2 cellular contexts compared by ENCODE assay signal in genomic region chr16:84511821-84512220, GRCh38.
TF ChIP-seq lines count a peak whose summit lies in the region.

No MANE protein-coding gene starts in this region.

TF ChIP-seq in HepG2, 621 proteins besides CTCF, POLR2A, EP300 and RAD21 (continues in another document):
- TF ChIP-seq, protein P1, sequence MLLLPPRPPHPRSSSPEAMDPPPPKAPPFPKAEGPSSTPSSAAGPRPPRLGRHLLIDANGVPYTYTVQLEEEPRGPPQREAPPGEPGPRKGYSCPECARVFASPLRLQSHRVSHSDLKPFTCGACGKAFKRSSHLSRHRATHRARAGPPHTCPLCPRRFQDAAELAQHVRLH (CRISPR knock-in tag; IDR thresholded peaks at IDR 0.05; ENCODE audit: borderline replicate concordance, low read depth) = no peak
- TF ChIP-seq TCF12 (IDR thresholded peaks at IDR 0.05) (no peak), TCF12 (CRISPR knock-in tag; IDR thresholded peaks at IDR 0.05) (no peak), BRCA1 (CRISPR knock-in tag; IDR thresholded peaks at IDR 0.05) (no peak), TCF7 (IDR thresholded peaks at IDR 0.05; ENCODE audit: low read depth) (no peak), POLR2AphosphoS5 (IDR thresholded peaks at IDR 0.05; ENCODE audit: low read depth, low read length) (no peak), ZNF30 (CRISPR knock-in tag; IDR thresholded peaks at IDR 0.05) (no peak), HES4 (CRISPR knock-in tag; IDR thresholded peaks at IDR 0.05; ENCODE audit: borderline replicate concordance) (no peak), TOPORS (CRISPR knock-in tag; IDR thresholded peaks at IDR 0.05) (no peak), RFXANK (CRISPR knock-in tag; IDR thresholded peaks at IDR 0.05) (no peak), ZNF703 (CRISPR knock-in tag; IDR thresholded peaks at IDR 0.05; ENCODE audit: borderline replicate concordance) (no peak), ZNF772 (CRISPR knock-in tag; IDR thresholded peaks at IDR 0.05) (no peak), ZC3H13 (CRISPR knock-in tag; IDR thresholded peaks at IDR 0.05) (0 out of 2 replicates have a peak, but pooled peaks have one; percentile 28), TIGD3 (CRISPR knock-in tag; IDR thresholded peaks at IDR 0.05; ENCODE audit: borderline replicate concordance) (no peak), HNRNPLL (IDR thresholded peaks at IDR 0.05; ENCODE audit: low read depth, low read length, poor library complexity, severe bottlenecking) (no peak), MEIS1 (CRISPR knock-in tag; IDR thresholded peaks at IDR 0.05; ENCODE audit: borderline replicate concordance) (no peak), SAFB2 (CRISPR knock-in tag; IDR thresholded peaks at IDR 0.05; ENCODE audit: borderline replicate concordance, low read depth) (0 out of 2 replicates have a peak, but pooled peaks have one; percentile 31), IRF9 (CRISPR knock-in tag; IDR thresholded peaks at IDR 0.05; ENCODE audit: borderline replicate concordance) (0 out of 2 replicates have a peak, but pooled peaks have one; percentile 33), RBM39 (IDR thresholded peaks at IDR 0.05; ENCODE audit: low read depth, low read length, poor library complexity, severe bottlenecking) (no peak), ZNF720 (CRISPR knock-in tag; IDR thresholded peaks at IDR 0.05) (no peak), KDM5A (IDR thresholded peaks at IDR 0.05; ENCODE audit: borderline replicate concordance, low read length) (no peak), GTF3A (CRISPR knock-in tag; conservative IDR thresholded peaks at IDR 0.05) (no peak), ZNF430 (CRISPR knock-in tag; IDR thresholded peaks at IDR 0.05) (no peak)
- TF ChIP-seq, protein P2, sequence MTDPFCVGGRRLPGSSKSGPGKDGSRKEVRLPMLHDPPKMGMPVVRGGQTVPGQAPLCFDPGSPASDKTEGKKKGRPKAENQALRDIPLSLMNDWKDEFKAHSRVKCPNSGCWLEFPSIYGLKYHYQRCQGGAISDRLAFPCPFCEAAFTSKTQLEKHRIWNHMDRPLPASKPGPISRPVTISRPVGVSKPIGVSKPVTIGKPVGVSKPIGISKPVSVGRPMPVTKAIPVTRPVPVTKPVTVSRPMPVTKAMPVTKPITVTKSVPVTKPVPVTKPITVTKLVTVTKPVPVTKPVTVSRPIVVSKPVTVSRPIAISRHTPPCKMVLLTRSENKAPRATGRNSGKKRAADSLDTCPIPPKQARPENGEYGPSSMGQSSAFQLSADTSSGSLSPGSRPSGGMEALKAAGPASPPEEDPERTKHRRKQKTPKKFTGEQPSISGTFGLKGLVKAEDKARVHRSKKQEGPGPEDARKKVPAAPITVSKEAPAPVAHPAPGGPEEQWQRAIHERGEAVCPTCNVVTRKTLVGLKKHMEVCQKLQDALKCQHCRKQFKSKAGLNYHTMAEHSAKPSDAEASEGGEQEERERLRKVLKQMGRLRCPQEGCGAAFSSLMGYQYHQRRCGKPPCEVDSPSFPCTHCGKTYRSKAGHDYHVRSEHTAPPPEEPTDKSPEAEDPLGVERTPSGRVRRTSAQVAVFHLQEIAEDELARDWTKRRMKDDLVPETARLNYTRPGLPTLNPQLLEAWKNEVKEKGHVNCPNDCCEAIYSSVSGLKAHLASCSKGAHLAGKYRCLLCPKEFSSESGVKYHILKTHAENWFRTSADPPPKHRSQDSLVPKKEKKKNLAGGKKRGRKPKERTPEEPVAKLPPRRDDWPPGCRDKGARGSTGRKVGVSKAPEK (CRISPR knock-in tag; IDR thresholded peaks at IDR 0.05; ENCODE audit: borderline replicate concordance) = no peak
- TF ChIP-seq, protein P3, sequence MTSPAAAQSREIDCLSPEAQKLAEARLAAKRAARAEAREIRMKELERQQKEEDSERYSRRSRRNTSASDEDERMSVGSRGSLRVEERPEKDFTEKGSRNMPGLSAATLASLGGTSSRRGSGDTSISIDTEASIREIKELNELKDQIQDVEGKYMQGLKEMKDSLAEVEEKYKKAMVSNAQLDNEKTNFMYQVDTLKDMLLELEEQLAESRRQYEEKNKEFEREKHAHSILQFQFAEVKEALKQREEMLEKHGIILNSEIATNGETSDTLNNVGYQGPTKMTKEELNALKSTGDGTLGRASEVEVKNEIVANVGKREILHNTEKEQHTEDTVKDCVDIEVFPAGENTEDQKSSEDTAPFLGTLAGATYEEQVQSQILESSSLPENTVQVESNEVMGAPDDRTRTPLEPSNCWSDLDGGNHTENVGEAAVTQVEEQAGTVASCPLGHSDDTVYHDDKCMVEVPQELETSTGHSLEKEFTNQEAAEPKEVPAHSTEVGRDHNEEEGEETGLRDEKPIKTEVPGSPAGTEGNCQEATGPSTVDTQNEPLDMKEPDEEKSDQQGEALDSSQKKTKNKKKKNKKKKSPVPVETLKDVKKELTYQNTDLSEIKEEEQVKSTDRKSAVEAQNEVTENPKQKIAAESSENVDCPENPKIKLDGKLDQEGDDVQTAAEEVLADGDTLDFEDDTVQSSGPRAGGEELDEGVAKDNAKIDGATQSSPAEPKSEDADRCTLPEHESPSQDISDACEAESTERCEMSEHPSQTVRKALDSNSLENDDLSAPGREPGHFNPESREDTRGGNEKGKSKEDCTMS (CRISPR knock-in tag; conservative IDR thresholded peaks at IDR 0.05) = no peak
- TF ChIP-seq, protein P4, sequence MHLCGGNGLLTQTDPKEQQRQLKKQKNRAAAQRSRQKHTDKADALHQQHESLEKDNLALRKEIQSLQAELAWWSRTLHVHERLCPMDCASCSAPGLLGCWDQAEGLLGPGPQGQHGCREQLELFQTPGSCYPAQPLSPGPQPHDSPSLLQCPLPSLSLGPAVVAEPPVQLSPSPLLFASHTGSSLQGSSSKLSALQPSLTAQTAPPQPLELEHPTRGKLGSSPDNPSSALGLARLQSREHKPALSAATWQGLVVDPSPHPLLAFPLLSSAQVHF (CRISPR knock-in tag; IDR thresholded peaks at IDR 0.05) = no peak

TF ChIP-seq in GM12891, 5 proteins besides CTCF, POLR2A, EP300 and RAD21:
- TF ChIP-seq TAF1 (IDR thresholded peaks at IDR 0.05; ENCODE audit: low read depth, low read length) = no peak
- TF ChIP-seq POLR2AphosphoS5 (IDR thresholded peaks at IDR 0.05; ENCODE audit: low read depth, low read length) = no peak
- no peak for TF ChIP-seq POU2F2 (IDR thresholded peaks at IDR 0.05; ENCODE audit: low read depth, low read length)
- TF ChIP-seq PAX5 (IDR thresholded peaks at IDR 0.05; ENCODE audit: insufficient read depth, low read length, severe bottlenecking) = no peak
- no peak for TF ChIP-seq SPI1 (IDR thresholded peaks at IDR 0.05; ENCODE audit: low read depth, low read length)
